21 cellular contexts compared by ENCODE assay signal in genomic region chr9:105117111-105117682, GRCh38.
DNase-seq lines count a peak whose midpoint lies in the region.
"Had no signal": no experiment of that assay in that cellular context is flagged by ENCODE, and none has a peak within 500 bp of the region (broad histone marks: within the 10 kb centered on the region; RNA-seq: fewer than 3 reads in every experiment).

No MANE protein-coding gene starts in this region.

- DNase-seq in DMS79 treated with DMSO at 0.1 percent for 48 hours (lab: John Stamatoyannopoulos, UW) (peak; percentile 8), NCI-H446 (lab: John Stamatoyannopoulos, UW) (peak; percentile 13 to 81), globus pallidus (ENCODE audit: low spot score) (peak; percentile 14), pons (ENCODE audit: low spot score) (peak; percentile 6), NCI-H524 (lab: John Stamatoyannopoulos, UW) (no peak), HuH-7 (ENCODE audit: low spot score) (no peak), SK-N-DZ (ENCODE audit: low spot score) (no peak)
- DNase-seq: activated CD4-positive, alpha-beta T cell treated with anti-CD3 and anti-CD28 coated beads, Interleukin-2, amount 50 U/mL, for 1 hour; activated effector memory CD4-positive, alpha-beta T cell treated with Interleukin-2 at 50 U/mL for 16 hours; activated T-cell treated with anti-CD3 and anti-CD28 coated beads, Interleukin-2, amount 50 U/mL, for 1 hour; CD4-positive, CD25-positive, alpha-beta regulatory T cell; effector CD8-positive, alpha-beta T cell; IMR-90; islet precursor cell; left ventricle myocardium inferior; NCI-H187 treated with DMSO at 0.1 percent for 48 hours; NCI-H748 treated with DMSO at 0.1 percent for 48 hours; SIG-M5; stimulated activated CD4-positive, alpha-beta T cell treated with anti-CD3 and anti-CD28 coated beads, Interleukin-15, amount 100 ng/mL, for 24 hours; stimulated activated CD4-positive, alpha-beta T cell treated with anti-CD3 and anti-CD28 coated beads, Interleukin-4, amount 100 ng/mL, for 4 hours; transverse colon had no signal

Comparison
In these comparisons a context has a peak if more than half of its experiments do, and no peak if none do; other contexts are left out.
1. DNase-seq: peak in DMS79 treated with DMSO at 0.1 percent for 48 hours (single experiment), NCI-H446 (2 of 2), globus pallidus (single experiment) and pons (single experiment); none in NCI-H524 (0 of 2), HuH-7 (single experiment) and SK-N-DZ (single experiment).